ENCODE assay signal across 17 cellular contexts in the genomic region with DNA sequence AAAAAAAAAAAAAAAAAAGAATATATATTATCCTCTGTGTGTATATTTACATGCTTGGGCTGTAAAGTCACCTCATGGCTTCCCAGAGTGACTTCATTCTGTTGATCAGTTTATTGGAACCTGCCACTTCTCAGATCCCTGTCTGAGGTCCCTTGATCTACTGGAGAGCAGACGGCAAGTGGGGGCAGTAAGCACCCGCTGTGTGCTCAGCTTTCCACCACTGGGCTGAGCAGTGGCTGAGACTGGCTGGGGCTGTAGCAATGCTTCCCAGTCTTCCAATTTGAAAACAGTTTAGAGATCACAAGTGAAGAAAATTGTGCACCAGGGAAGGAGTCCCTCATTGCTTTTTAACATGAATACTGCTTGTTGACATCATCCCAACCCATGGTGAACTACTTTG. TPM values are rescaled to one million over a fixed set of nuclear protein-coding genes. Genes with fewer than 3 reads are reported as not detected.
DNase-seq lines count a peak whose midpoint lies in the region; ATAC-seq and TF ChIP-seq lines count a peak whose summit lies in the region.
"Had no signal": no experiment of that assay in that cellular context is flagged by ENCODE, and none has a peak within 500 bp of the region (broad histone marks: within the 10 kb centered on the region; RNA-seq: fewer than 3 reads in every experiment).

No MANE protein-coding gene starts in this region.

- H3K4me3 ChIP-seq in breast epithelium, result no peak overlapping the region
- H3K4me3 ChIP-seq in endodermal cell (ENCODE audit: low read length), result no peak overlapping the region
- H3K4me3 ChIP-seq: K562, SJCRH30 had no signal

- H3K36me3 Mint-ChIP-seq in endodermal cell (ENCODE audit: low read depth) (peaks cover 11% of the 10 kb centered on the region), mesothelial cell of epicardium (peaks cover 23% of the 10 kb centered on the region)
- no peaks in the 10 kb centered on the region for H3K36me3 Mint-ChIP-seq in stimulated activated effector memory CD8-positive, alpha-beta T cell treated with anti-CD3 and anti-CD28 coated beads, Interleukin-12 subunit alpha, Interleukin-12 subunit beta, amount 100 ng/mL, for 72 hours
- H3K36me3 Mint-ChIP-seq: CD4-positive, CD25-positive, alpha-beta regulatory T cell had no signal

- H3K4me1 Mint-ChIP-seq in endodermal cell (no peaks in the 10 kb centered on the region), mesothelial cell of epicardium (peaks cover 10% of the 10 kb centered on the region)
- no peaks in the 10 kb centered on the region for H3K4me1 Mint-ChIP-seq in stimulated activated effector memory CD8-positive, alpha-beta T cell treated with anti-CD3 and anti-CD28 coated beads, Interleukin-12 subunit alpha, Interleukin-12 subunit beta, amount 100 ng/mL, for 72 hours

- no peak for ATAC-seq in stimulated activated effector memory CD8-positive, alpha-beta T cell treated with anti-CD3 and anti-CD28 coated beads, Interleukin-12 subunit alpha, Interleukin-12 subunit beta, amount 100 ng/mL, for 72 hours
- no peak for ATAC-seq in sciatic nerve
- ATAC-seq: K562, Panc1 had no signal

- H3K9ac ChIP-seq in endodermal cell (ENCODE audit: extremely low read depth, low read length, poor library complexity, severe bottlenecking), result no peak overlapping the region

- H3K9me3 ChIP-seq in breast epithelium (no peaks in the 10 kb centered on the region), endodermal cell (ENCODE audit: control insufficient read depth, low read length) (no peaks in the 10 kb centered on the region)
- H3K9me3 ChIP-seq: SJCRH30 had no signal

- TF ChIP-seq CTCF in breast epithelium (IDR thresholded peaks at IDR 0.05), result no peak
- TF ChIP-seq CTCF in endodermal cell (conservative IDR thresholded peaks at IDR 0.05), result no peak
- TF ChIP-seq CTCF in mesothelial cell of epicardium (IDR thresholded peaks at IDR 0.05; ENCODE audit: unreplicated experiment), result no peak

- H3K4me1 ChIP-seq in breast epithelium, result no peaks in the 10 kb centered on the region
- H3K4me1 ChIP-seq in endodermal cell (ENCODE audit: control insufficient read depth, insufficient read depth, low read length), result no peaks in the 10 kb centered on the region
- H3K4me1 ChIP-seq: SJCRH30 had no signal

- H3K4me3 Mint-ChIP-seq in endodermal cell (no peak overlapping the region), mesothelial cell of epicardium (no peak overlapping the region)
- no peak overlapping the region for H3K4me3 Mint-ChIP-seq in stimulated activated effector memory CD8-positive, alpha-beta T cell treated with anti-CD3 and anti-CD28 coated beads, Interleukin-12 subunit alpha, Interleukin-12 subunit beta, amount 100 ng/mL, for 72 hours
- H3K4me3 Mint-ChIP-seq: CD4-positive, CD25-positive, alpha-beta regulatory T cell had no signal

- no peaks in the 10 kb centered on the region for H3K27me3 Mint-ChIP-seq in endodermal cell (ENCODE audit: insufficient read depth)
- H3K27me3 Mint-ChIP-seq in mesothelial cell of epicardium (ENCODE audit: low read depth), result no peaks in the 10 kb centered on the region

- peak overlapping the region; percentile 10 for H3K27ac Mint-ChIP-seq in endodermal cell
- peak overlapping the region; percentile 57 for H3K27ac Mint-ChIP-seq in mesothelial cell of epicardium
- peak overlapping the region; percentile 65 for H3K27ac Mint-ChIP-seq in stimulated activated effector memory CD8-positive, alpha-beta T cell treated with anti-CD3 and anti-CD28 coated beads, Interleukin-12 subunit alpha, Interleukin-12 subunit beta, amount 100 ng/mL, for 72 hours
- H3K27ac Mint-ChIP-seq: CD4-positive, CD25-positive, alpha-beta regulatory T cell had no signal

- TF ChIP-seq POLR2A in breast epithelium (IDR thresholded peaks at IDR 0.05), result no peak

- H3K27ac ChIP-seq in breast epithelium (peak overlapping the region; percentile 85 to 89), endodermal cell (ENCODE audit: low read depth, low read length) (no peak overlapping the region)
- H3K27ac ChIP-seq: SJCRH30 had no signal

- H3K27me3 ChIP-seq in breast epithelium (no peaks in the 10 kb centered on the region), endodermal cell (ENCODE audit: control insufficient read depth, insufficient read depth, low read length, poor library complexity, severe bottlenecking) (no peaks in the 10 kb centered on the region)
- H3K27me3 ChIP-seq: SJCRH30 had no signal

- 92 to 93% methylated on average over 2 of the region's 2 CpGs for WGBS in endodermal cell (ENCODE audit: insufficient coverage in 1 of 2, insufficient read length in 1 of 2), 2 experiments

- no peaks in the 10 kb centered on the region for H3K36me3 ChIP-seq in breast epithelium
- peaks cover 16% of the 10 kb centered on the region for H3K36me3 ChIP-seq in endodermal cell (ENCODE audit: control insufficient read depth, insufficient read depth, low read length)
- H3K36me3 ChIP-seq: SJCRH30 had no signal

- DNase-seq in breast epithelium (ENCODE audit: low spot score in 2 of 2) (peak in 1 of 2 donors; percentile 5), endodermal cell (no peak), mesothelial cell of epicardium (ENCODE audit: low spot score in 2 of 2, unreplicated experiment in 2 of 2) (no peak), NCI-H2227 (lab: John Stamatoyannopoulos, UW; ENCODE audit: unreplicated experiment) (no peak), activated T-cell treated with anti-CD3 and anti-CD28 coated beads for 4 hours (no peak), epidermal melanocyte (ENCODE audit: insufficient read length, low spot score) (no peak), sciatic nerve (ENCODE audit: low spot score) (no peak)
- DNase-seq in stimulated activated effector memory CD8-positive, alpha-beta T cell treated with anti-CD3 and anti-CD28 coated beads, Interleukin-12 subunit alpha, Interleukin-12 subunit beta, amount 100 ng/mL, for 72 hours (ENCODE audit: low spot score in 2 of 2), result no peak
- DNase-seq: CD4-positive, CD25-positive, alpha-beta regulatory T cell; NCI-H1092; NCI-H1436; NCI-H1930; NCI-H774; NK-92 treated with Interleukin-12 subunit alpha and Interleukin-12 subunit beta, amount 100 ng/mL, for 24 hours; SJCRH30 had no signal

- intact Hi-C loops in breast epithelium (cut with DNase I; ENCODE audit: low total_unique reads) (loop anchor here (10.0 kb wide), 1 partner anchor 110 kb away; no protein-coding TSS in a partner anchor), sciatic nerve (cut with DNase I) (no loop called here)

- H3K9me3 Mint-ChIP-seq in endodermal cell, result no peaks in the 10 kb centered on the region
- no peaks in the 10 kb centered on the region for H3K9me3 Mint-ChIP-seq in mesothelial cell of epicardium
- H3K9me3 Mint-ChIP-seq in stimulated activated effector memory CD8-positive, alpha-beta T cell treated with anti-CD3 and anti-CD28 coated beads, Interleukin-12 subunit alpha, Interleukin-12 subunit beta, amount 100 ng/mL, for 72 hours, result no peaks in the 10 kb centered on the region

RNA-seq across cellular contexts. Expression of gene RBM4B, which starts 6.9 kb away (rescaled TPM):
- total RNA-seq in breast epithelium (10 to 100 TPM; 14.9 to 43.8 (median 25.9) TPM), endodermal cell (10 to 100 TPM; 23.3 to 28.5 TPM), mesothelial cell of epicardium (38.7 to 40.7 TPM (median 39.6 TPM) in 3 replicates), sciatic nerve (23.7 TPM)
- polyA plus RNA-seq in endodermal cell (2013, experiment 1 of 2), result 48.4 TPM
- polyA plus RNA-seq in endodermal cell (2013, experiment 2 of 2), result 41.6 TPM

RNA-seq across cellular contexts. Expression of gene SPTBN2, which starts 44.4 kb away (rescaled TPM):
- 10 to 100 TPM in 2 of 3 donors, 1 to 10 TPM in 1; 1.1 to 28.7 (median 27.2) TPM for total RNA-seq in breast epithelium
- 10 to 100 TPM; 36.0 to 46.0 TPM for total RNA-seq in endodermal cell
- 39.9 TPM for polyA plus RNA-seq in endodermal cell (2013, experiment 1 of 2)
- polyA plus RNA-seq in endodermal cell (2013, experiment 2 of 2), result 31.3 TPM
- total RNA-seq in mesothelial cell of epicardium, result 62.0 to 63.4 TPM (median 62.4 TPM) in 3 replicates
- 6.6 TPM for total RNA-seq in sciatic nerve
- polyA plus RNA-seq: CD4-positive, CD25-positive, alpha-beta regulatory T cell had no signal

RNA-seq across cellular contexts. Expression of gene RBM4, which starts 46.1 kb away (rescaled TPM):
- total RNA-seq in breast epithelium (10 to 100 TPM; 73.9 to 98.3 (median 81.0) TPM), endodermal cell (100 to 1,000 TPM; 151 to 191 TPM), mesothelial cell of epicardium (240 to 248 TPM (median 242 TPM) in 3 replicates), sciatic nerve (88.6 TPM)
- 176 TPM for polyA plus RNA-seq in endodermal cell (2013, experiment 1 of 2)
- 157 TPM for polyA plus RNA-seq in endodermal cell (2013, experiment 2 of 2)

Comparison
In these comparisons a context has a peak if more than half of its experiments do, and no peak if none do; other contexts are left out.
1. H3K27ac Mint-ChIP-seq: peak in every context shown above with its lines; median percentile 65 in stimulated activated effector memory CD8-positive, alpha-beta T cell treated with anti-CD3 and anti-CD28 coated beads, Interleukin-12 subunit alpha, Interleukin-12 subunit beta, amount 100 ng/mL, for 72 hours; 57 in mesothelial cell of epicardium; 10 in endodermal cell.